Comparison of ENCODE assay signal across 8 cellular contexts in the genomic region with DNA sequence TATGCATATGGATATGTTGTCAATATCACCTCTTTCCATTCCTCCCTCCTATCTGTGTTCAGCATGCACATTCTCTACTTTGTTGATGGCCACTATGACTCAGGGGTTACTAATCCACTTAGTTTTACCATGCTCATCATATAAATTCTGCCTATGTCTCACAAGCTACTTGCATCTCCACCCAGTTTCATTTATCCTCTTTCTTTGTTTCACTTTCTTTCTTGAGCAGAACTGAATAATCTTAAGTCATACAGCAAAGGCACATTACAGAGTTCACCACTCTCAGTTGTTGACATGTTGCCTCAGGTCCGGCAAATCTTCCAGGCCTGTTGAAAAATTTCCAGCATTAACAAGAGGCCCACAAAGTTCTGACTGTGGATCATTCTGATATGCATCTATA.
DNase-seq lines count a peak whose midpoint lies in the region; ATAC-seq and TF ChIP-seq lines count a peak whose summit lies in the region.

No MANE protein-coding gene starts in this region.

- peak overlapping the region; percentile 17 for H2AFZ ChIP-seq in OCI-LY1 (ENCODE audit: low read length)

- peak overlapping the region; percentile 69 for H3K4me2 ChIP-seq in OCI-LY1 (ENCODE audit: low read length)

- peaks cover 38% of the 10 kb centered on the region for H3K4me1 ChIP-seq in OCI-LY1 (ENCODE audit: insufficient read depth, low read length, severe bottlenecking)

- H3K27ac ChIP-seq in OCI-LY1 (ENCODE audit: low read depth, low read length, poor library complexity, severe bottlenecking), result peak overlapping the region; percentile 90
- H3K27ac ChIP-seq in coronary artery, result peak overlapping the region; percentile 22 to 34

- no peaks in the 10 kb centered on the region for H3F3A ChIP-seq in OCI-LY1 (ENCODE audit: insufficient read depth, low read length)

- ATAC-seq in HG02763 (IDR thresholded peaks at IDR 0.05; ENCODE audit: unreplicated experiment), result peak; percentile 83

- H3K4me3 ChIP-seq in OCI-LY1 (ENCODE audit: low read depth, low read length, poor library complexity, severe bottlenecking), result peak overlapping the region; percentile 36
- H3K4me3 ChIP-seq in coronary artery, result no peak overlapping the region

- H3K9me3 ChIP-seq in OCI-LY1 (ENCODE audit: low read length), result no peaks in the 10 kb centered on the region

- H3K9ac ChIP-seq in OCI-LY1 (ENCODE audit: low read length), result peak overlapping the region; percentile 24; the same call in 1 of the 2 replicates

- no peaks in the 10 kb centered on the region for H4K20me1 ChIP-seq in OCI-LY1 (ENCODE audit: insufficient read depth, low read length)

- no peaks in the 10 kb centered on the region for H3K9me2 ChIP-seq in OCI-LY1 (ENCODE audit: low read depth, low read length)

- CTCF ChIA-PET in HEK293T (lab: Yijun Ruan, JAX), result no interaction called here

- H3K79me2 ChIP-seq in OCI-LY1 (ENCODE audit: insufficient read depth, low read length), result no peaks in the 10 kb centered on the region

- no peaks in the 10 kb centered on the region for H3K36me3 ChIP-seq in OCI-LY1 (ENCODE audit: insufficient read depth, low read length)

- POLR2A ChIA-PET in HEK293T (lab: Yijun Ruan, JAX), result interaction anchor here (0.6 kb wide), 1 partner anchor 10 kb away, joined by 3 read pairs; no protein-coding TSS in a partner anchor

- TF ChIP-seq CTCF in OCI-LY1 (IDR thresholded peaks at IDR 0.05; ENCODE audit: low read length) (no peak), coronary artery (IDR thresholded peaks at IDR 0.05) (no peak)

- no peaks in the 10 kb centered on the region for H3K27me3 ChIP-seq in OCI-LY1 (ENCODE audit: insufficient read depth, low read length)

- peak; percentile 8 for DNase-seq in stimulated activated CD4-positive, alpha-beta T cell treated with anti-CD3 and anti-CD28 coated beads, Interleukin-15, amount 100 ng/mL, for 24 hours
- no peak for DNase-seq in stimulated activated CD4-positive, alpha-beta T cell treated with anti-CD3 and anti-CD28 coated beads, Interleukin-4, amount 100 ng/mL, for 4 hours
- no peak for DNase-seq in coronary artery (ENCODE audit: low spot score)
- peak; percentile 71 for DNase-seq in non-pigmented ciliary epithelial cell (ENCODE audit: low read depth)
- no peak for DNase-seq in HEK293T (ENCODE audit: extremely low spot score)
- no peak for DNase-seq in KG1 (lab: John Stamatoyannopoulos, UW)

TF ChIP-seq in HEK293T, 16 proteins besides CTCF, POLR2A, EP300 and RAD21:
- no peak for TF ChIP-seq FOXM1 (IDR thresholded peaks at IDR 0.05; ENCODE audit: borderline replicate concordance)
- TF ChIP-seq ARNT (IDR thresholded peaks at IDR 0.05), result no peak
- no peak for TF ChIP-seq L3MBTL2 (conservative IDR thresholded peaks at IDR 0.05)
- TF ChIP-seq LEF1 (IDR thresholded peaks at IDR 0.05; ENCODE audit: borderline replicate concordance), result no peak
- TF ChIP-seq PKNOX1 (IDR thresholded peaks at IDR 0.05), result no peak
- no peak for TF ChIP-seq FOXK2 (IDR thresholded peaks at IDR 0.05)
- TF ChIP-seq BHLHE40 (IDR thresholded peaks at IDR 0.05; ENCODE audit: borderline replicate concordance), result no peak
- TF ChIP-seq ZNF384 (IDR thresholded peaks at IDR 0.05), result no peak
- TF ChIP-seq ELF4 (IDR thresholded peaks at IDR 0.05), result no peak

Comparison
In these comparisons a context has a peak if more than half of its experiments do, and no peak if none do; other contexts are left out.
1. DNase-seq: peak in stimulated activated CD4-positive, alpha-beta T cell treated with anti-CD3 and anti-CD28 coated beads, Interleukin-15, amount 100 ng/mL, for 24 hours (single experiment) and non-pigmented ciliary epithelial cell (single experiment); none in stimulated activated CD4-positive, alpha-beta T cell treated with anti-CD3 and anti-CD28 coated beads, Interleukin-4, amount 100 ng/mL, for 4 hours (0 of 2), coronary artery (single experiment), HEK293T (single experiment) and KG1 (single experiment).